Comparison of ENCODE assay signal across 22 cellular contexts in genomic region chr15:44566176-44566575, GRCh38.
"Had no signal": no experiment of that assay in that cellular context is flagged by ENCODE, and none has a peak within 500 bp of the region (broad histone marks: within the 10 kb centered on the region; RNA-seq: fewer than 3 reads in every experiment).

No MANE protein-coding gene starts in this region.

- H3K4me1 Mint-ChIP-seq: nephron progenitor cell had no signal

- ATAC-seq: gastrocnemius medialis; naive thymus-derived CD4-positive, alpha-beta T cell; psoas muscle; stimulated activated naive CD8-positive, alpha-beta T cell treated with anti-CD3 and anti-CD28 coated beads, Interleukin-15, Interleukin-2, amounts not matched to agents 100 U/mL and 50 U/mL, for 24 hours had no signal

- H3K27ac Mint-ChIP-seq: nephron progenitor cell had no signal

- H3K27ac ChIP-seq: epithelial cell of prostate, esophagus muscularis mucosa, gastrocnemius medialis, heart right ventricle, psoas muscle, sigmoid colon, skin epidermis, tibial artery, upper lobe of left lung, vagina had no signal

- DNase-seq: cortex of kidney; dorsolateral prefrontal cortex; effector CD8-positive, alpha-beta T cell; gastrocnemius medialis; heart right ventricle; hypothalamus; kidney glomerular epithelial cell; naive thymus-derived CD4-positive, alpha-beta T cell; nephron progenitor cell; psoas muscle; sigmoid colon; stimulated activated CD4-positive, alpha-beta T cell treated with anti-CD3 and anti-CD28 coated beads, Interleukin-2, amount 100 ng/mL, for 24 hours; stimulated activated CD4-positive, alpha-beta T cell treated with anti-CD3 and anti-CD28 coated beads, Interleukin-4, amount 100 ng/mL, for 4 hours; stimulated activated naive CD8-positive, alpha-beta T cell treated with anti-CD3 and anti-CD28 coated beads, Interleukin-15, Interleukin-2, amounts not matched to agents 100 U/mL and 50 U/mL, for 24 hours; tibial artery; upper lobe of left lung had no signal

- H3K4me3 Mint-ChIP-seq: naive thymus-derived CD4-positive, alpha-beta T cell; nephron progenitor cell had no signal

- FAIRE-seq: endometrium, islet of Langerhans had no signal

- H3K27me3 Mint-ChIP-seq: naive thymus-derived CD4-positive, alpha-beta T cell had no signal
